ENCODE assay signal across 8 cellular contexts in the genomic region with DNA sequence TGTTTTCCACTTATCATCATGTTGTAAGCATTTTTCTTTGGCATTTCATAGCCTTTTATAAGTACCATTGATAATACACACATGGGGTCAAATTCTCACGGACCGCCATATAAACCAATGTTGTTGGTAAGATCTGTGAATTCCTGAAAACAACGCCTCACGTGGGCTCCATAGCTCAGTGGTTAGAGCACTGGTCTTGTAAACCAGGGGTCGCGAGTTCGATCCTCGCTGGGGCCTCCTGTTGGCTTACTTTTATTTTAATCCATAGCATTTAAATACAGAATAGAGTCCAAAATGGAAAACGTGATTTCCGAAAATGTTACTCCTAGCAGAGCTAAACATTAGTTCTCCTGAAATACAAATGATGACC.
A peak's percentile ranks its signal among the peaks of the same experiment; 100 is the strongest.
DNase-seq lines count a peak whose midpoint lies in the region; FAIRE-seq and TF ChIP-seq lines count a peak whose summit lies in the region.

No MANE protein-coding gene starts in this region.

- H3K36me3 ChIP-seq in ES-I3 (ENCODE audit: insufficient read depth, low read length): no peaks in the 10 kb centered on the region; the same call in 1 of the 2 replicates
- H3K36me3 ChIP-seq in HEK293 (ENCODE audit: control insufficient read depth in 2 of 2, insufficient read depth in 1 of 2, low read length in 2 of 2): no peaks in the 10 kb centered on the region
- no peaks in the 10 kb centered on the region for H3K36me3 ChIP-seq in kidney (ENCODE audit: control insufficient read depth in 1 of 2, insufficient read depth in 2 of 2, low read length in 2 of 2)

- H3K4me1 ChIP-seq in ES-I3 (ENCODE audit: insufficient read depth, low read length) (no peaks in the 10 kb centered on the region), HEK293 (ENCODE audit: control insufficient read depth, insufficient read depth, low read length) (no peaks in the 10 kb centered on the region), kidney (ENCODE audit: control insufficient read depth in 1 of 2, insufficient read depth in 1 of 2, low read depth in 1 of 2, low read length in 2 of 2) (no peaks in the 10 kb centered on the region)

- POLR2A ChIA-PET in HEK293 (lab: Yijun Ruan, JAX): interaction anchor here (0.6 to 1.2 kb wide), 2 partner anchors 157 to 170 kb away, joined by 3 read pairs; no protein-coding TSS in a partner anchor

- intact Hi-C loops in kidney (cut with DNase I): loop anchor here (5.0 kb wide), 1 partner anchor 167 kb away; no protein-coding TSS in a partner anchor

- H3K9ac ChIP-seq in ES-I3 (ENCODE audit: low read depth, low read length): peak overlapping the region; percentile 87
- H3K9ac ChIP-seq in kidney (ENCODE audit: low read length in 2 of 2): peak overlapping the region; percentile 1 to 27

- H3K4me3 ChIP-seq in HEK293 (ENCODE audit: low read depth, low read length) (peak overlapping the region; percentile 68), NB4 (ENCODE audit: low read depth, low read length) (peak overlapping the region; percentile 71), WI38 (ENCODE audit: low read depth, low read length) (peak overlapping the region; percentile 59), cardiac fibroblast (replicated peaks in 1 of 2; ENCODE audit: low read depth in 2 of 2, low read length in 2 of 2) (peak overlapping the region; percentile 21 to 58), kidney (ENCODE audit: low read length in 2 of 2) (peak overlapping the region; percentile 60 to 66)

- FAIRE-seq in kidney (lab: Jason Lieb, UNC): no peak

- CTCF ChIA-PET in HEK293 (lab: Yijun Ruan, JAX): interaction anchor here (0.6 to 3.8 kb wide), 29 partner anchors 10 to 803 kb away, joined by 3 to 52 read pairs (median 3); partner anchors contain the start of genes AIDA, BROX and TAF1A

- H3K27ac ChIP-seq in HEK293 (ENCODE audit: extremely low read depth, low read depth, low read length): no peak overlapping the region; the same call in 1 of the 2 replicates
- H3K27ac ChIP-seq in kidney (ENCODE audit: low read depth in 2 of 2, low read length in 2 of 2): peak overlapping the region; percentile 58 to 81

- H3K9me3 ChIP-seq in ES-I3 (ENCODE audit: control insufficient read depth, insufficient read depth, low read length) (no peaks in the 10 kb centered on the region; the same call in 1 of the 2 replicates), HEK293 (ENCODE audit: control insufficient read depth, insufficient read depth, low read depth, low read length) (no peaks in the 10 kb centered on the region), kidney (ENCODE audit: control insufficient read depth in 1 of 2, low read length in 2 of 2) (no peaks in the 10 kb centered on the region)

- no peak for TF ChIP-seq CTCF in HEK293 (tag by site-specific recombination; IDR thresholded peaks at IDR 0.05)
- no peak for TF ChIP-seq CTCF in NB4 (IDR thresholded peaks at IDR 0.05; ENCODE audit: low read depth, low read length)
- TF ChIP-seq CTCF in WI38 (IDR thresholded peaks at IDR 0.05; ENCODE audit: low read depth, low read length): no peak
- no peak for TF ChIP-seq CTCF in cardiac fibroblast (IDR thresholded peaks at IDR 0.05; ENCODE audit: low read depth, low read length)
- no peak for TF ChIP-seq CTCF in kidney (IDR thresholded peaks at IDR 0.05; ENCODE audit: borderline replicate concordance, extremely low read depth, insufficient read depth)

- DNase-seq in NB4 (ENCODE audit: low read depth) (peak; percentile 75), cardiac fibroblast (ENCODE audit: low read depth in 2 of 2) (peak; percentile 73 to 88), kidney (peak; percentile 81), GOT3 (lab: John Stamatoyannopoulos, UW) (no peak)
- DNase-seq in stimulated activated CD4-positive, alpha-beta T cell treated with anti-CD3 and anti-CD28 coated beads, Interleukin-1b, Interleukin-23, amount 100 ng/mL, for 24 hours (ENCODE audit: low read depth in 4 of 4, low spot score in 1 of 4): peak; percentile 44 to 67 (median 61)

- no peak for TF ChIP-seq POLR2A in NB4 (IDR thresholded peaks at IDR 0.05; ENCODE audit: extremely low read depth, insufficient read length)

TF ChIP-seq in HEK293, 187 proteins besides CTCF, POLR2A, EP300 and RAD21 (continues in another document):
- TF ChIP-seq ZNF621 (tag by site-specific recombination; IDR thresholded peaks at IDR 0.05) (no peak), ZXDB (tag by site-specific recombination; IDR thresholded peaks at IDR 0.05) (peak; percentile 30; the same call in 1 of the 2 replicates), ZNF777 (tag by site-specific recombination; IDR thresholded peaks at IDR 0.05; ENCODE audit: borderline replicate concordance) (no peak), SALL2 (tag by site-specific recombination; IDR thresholded peaks at IDR 0.05; ENCODE audit: borderline replicate concordance) (no peak), ZNF626 (tag by site-specific recombination; IDR thresholded peaks at IDR 0.05) (0 out of 2 replicates have a peak, but pooled peaks have one; percentile 29), ZBTB21 (tag by site-specific recombination; IDR thresholded peaks at IDR 0.05) (0 out of 2 replicates have a peak, but pooled peaks have one; percentile 12), ZNF837 (tag by site-specific recombination; IDR thresholded peaks at IDR 0.05) (no peak), ZNF561 (tag by site-specific recombination; IDR thresholded peaks at IDR 0.05; ENCODE audit: borderline replicate concordance) (peak; percentile 73; the same call in 1 of the 2 replicates), ZNF112 (tag by site-specific recombination; IDR thresholded peaks at IDR 0.05) (no peak), YY2 (tag by site-specific recombination; IDR thresholded peaks at IDR 0.05) (peak; percentile 67; the same call in 1 of the 2 replicates), ZNF324 (tag by site-specific recombination; IDR thresholded peaks at IDR 0.05) (peak; percentile 25; the same call in 1 of the 2 replicates), ZNF501 (tag by site-specific recombination; IDR thresholded peaks at IDR 0.05) (0 out of 2 replicates have a peak, but pooled peaks have one; percentile 72), ZNF558 (tag by site-specific recombination; IDR thresholded peaks at IDR 0.05) (peak; percentile 72), ZSCAN30 (tag by site-specific recombination; IDR thresholded peaks at IDR 0.05) (peak; percentile 68), ZNF510 (tag by site-specific recombination; IDR thresholded peaks at IDR 0.05; ENCODE audit: insufficient replicate concordance) (peak; percentile 9), SP7 (tag by site-specific recombination; IDR thresholded peaks at IDR 0.05) (peak; percentile 48; the same call in 1 of the 2 replicates), ZNF549 (tag by site-specific recombination; IDR thresholded peaks at IDR 0.05) (peak; percentile 60), ZNF623 (tag by site-specific recombination; IDR thresholded peaks at IDR 0.05) (0 out of 2 replicates have a peak, but pooled peaks have one; percentile 16), ZNF184 (tag by site-specific recombination; IDR thresholded peaks at IDR 0.05) (peak; percentile 57; the same call in 1 of the 2 replicates), YY1 (tag by site-specific recombination; IDR thresholded peaks at IDR 0.05) (peak; percentile 77), ZNF664 (tag by site-specific recombination; IDR thresholded peaks at IDR 0.05) (0 out of 2 replicates have a peak, but pooled peaks have one; percentile 5), ZNF16 (tag by site-specific recombination; IDR thresholded peaks at IDR 0.05; ENCODE audit: low read depth) (no peak), GFI1B (tag by site-specific recombination; IDR thresholded peaks at IDR 0.05) (0 out of 2 replicates have a peak, but pooled peaks have one; percentile 6), ZNF2 (tag by site-specific recombination; IDR thresholded peaks at IDR 0.05) (peak; percentile 55; the same call in 1 of the 2 replicates), WT1 (tag by site-specific recombination; IDR thresholded peaks at IDR 0.05) (0 out of 2 replicates have a peak, but pooled peaks have one; percentile 7)
- TF ChIP-seq, protein P1, sequence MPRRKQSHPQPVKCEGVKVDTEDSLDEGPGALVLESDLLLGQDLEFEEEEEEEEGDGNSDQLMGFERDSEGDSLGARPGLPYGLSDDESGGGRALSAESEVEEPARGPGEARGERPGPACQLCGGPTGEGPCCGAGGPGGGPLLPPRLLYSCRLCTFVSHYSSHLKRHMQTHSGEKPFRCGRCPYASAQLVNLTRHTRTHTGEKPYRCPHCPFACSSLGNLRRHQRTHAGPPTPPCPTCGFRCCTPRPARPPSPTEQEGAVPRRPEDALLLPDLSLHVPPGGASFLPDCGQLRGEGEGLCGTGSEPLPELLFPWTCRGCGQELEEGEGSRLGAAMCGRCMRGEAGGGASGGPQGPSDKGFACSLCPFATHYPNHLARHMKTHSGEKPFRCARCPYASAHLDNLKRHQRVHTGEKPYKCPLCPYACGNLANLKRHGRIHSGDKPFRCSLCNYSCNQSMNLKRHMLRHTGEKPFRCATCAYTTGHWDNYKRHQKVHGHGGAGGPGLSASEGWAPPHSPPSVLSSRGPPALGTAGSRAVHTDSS (tag by site-specific recombination; IDR thresholded peaks at IDR 0.05): peak; percentile 30; the same call in 1 of the 2 replicates
- TF ChIP-seq, protein P2, sequence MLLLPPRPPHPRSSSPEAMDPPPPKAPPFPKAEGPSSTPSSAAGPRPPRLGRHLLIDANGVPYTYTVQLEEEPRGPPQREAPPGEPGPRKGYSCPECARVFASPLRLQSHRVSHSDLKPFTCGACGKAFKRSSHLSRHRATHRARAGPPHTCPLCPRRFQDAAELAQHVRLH (tag by site-specific recombination; IDR thresholded peaks at IDR 0.05): peak; percentile 86
- TF ChIP-seq, protein P3, sequence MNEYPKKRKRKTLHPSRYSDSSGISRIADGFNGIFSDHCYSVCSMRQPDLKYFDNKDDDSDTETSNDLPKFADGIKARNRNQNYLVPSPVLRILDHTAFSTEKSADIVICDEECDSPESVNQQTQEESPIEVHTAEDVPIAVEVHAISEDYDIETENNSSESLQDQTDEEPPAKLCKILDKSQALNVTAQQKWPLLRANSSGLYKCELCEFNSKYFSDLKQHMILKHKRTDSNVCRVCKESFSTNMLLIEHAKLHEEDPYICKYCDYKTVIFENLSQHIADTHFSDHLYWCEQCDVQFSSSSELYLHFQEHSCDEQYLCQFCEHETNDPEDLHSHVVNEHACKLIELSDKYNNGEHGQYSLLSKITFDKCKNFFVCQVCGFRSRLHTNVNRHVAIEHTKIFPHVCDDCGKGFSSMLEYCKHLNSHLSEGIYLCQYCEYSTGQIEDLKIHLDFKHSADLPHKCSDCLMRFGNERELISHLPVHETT (tag by site-specific recombination; IDR thresholded peaks at IDR 0.05): peak; percentile 41; the same call in 1 of the 2 replicates
